ENCODE assay signal across 15 cellular contexts in genomic region chr2:10741139-10741538, GRCh38. TPM values are rescaled to one million over a fixed set of nuclear protein-coding genes. Genes with fewer than 3 reads are reported as not detected.
"Had no signal": no experiment of that assay in that cellular context is flagged by ENCODE, and none has a peak within 500 bp of the region (broad histone marks: within the 10 kb centered on the region; RNA-seq: fewer than 3 reads in every experiment).

No MANE protein-coding gene starts in this region.

- ATAC-seq: foreskin keratinocyte; pancreas; sciatic nerve; stimulated activated naive CD8-positive, alpha-beta T cell treated with anti-CD3 and anti-CD28 coated beads, Interleukin-15, Interleukin-2, amounts not matched to agents 100 U/mL and 50 U/mL, for 24 hours had no signal

- DNase-seq: activated B cell treated with CpG ODN at 0.5 μM for 24 hours; activated CD4-positive, alpha-beta T cell treated with anti-CD3 and anti-CD28 coated beads, Interleukin-2, amount 50 U/mL, for 1 hour; activated naive CD4-positive, alpha-beta T cell; activated naive CD8-positive, alpha-beta T cell treated with anti-CD3 and anti-CD28 coated beads, Interleukin-2, amount 10 ng/mL, durations not matched to agents 7 days and 5 days; anterior cingulate cortex; brain microvascular endothelial cell; cortex of kidney; effector CD8-positive, alpha-beta T cell; foreskin keratinocyte; glutamatergic neuron; hypothalamus; stimulated activated naive CD8-positive, alpha-beta T cell treated with anti-CD3 and anti-CD28 coated beads, Interleukin-15, Interleukin-2, amounts not matched to agents 100 U/mL and 50 U/mL, for 24 hours had no signal

RNA-seq across cellular contexts. Expression of gene ATP6V1C2, which starts 19.7 kb away (rescaled TPM):
- total RNA-seq: activated CD8-positive, alpha-beta memory T cell treated with anti-CD3 and anti-CD28 coated beads for 36 hours; activated naive CD8-positive, alpha-beta T cell treated with anti-CD3 and anti-CD28 coated beads, Interleukin-2, amount 10 ng/mL, durations not matched to agents 7 days and 5 days had no signal
